21 cellular contexts compared by ENCODE assay signal in genomic region chr2:12579018-12579417, GRCh38.
DNase-seq lines count a peak whose midpoint lies in the region; ATAC-seq and TF ChIP-seq lines count a peak whose summit lies in the region.
"Had no signal": no experiment of that assay in that cellular context is flagged by ENCODE, and none has a peak within 500 bp of the region (broad histone marks: within the 10 kb centered on the region; RNA-seq: fewer than 3 reads in every experiment).

No MANE protein-coding gene starts in this region.

- H3K27me3 Mint-ChIP-seq in activated CD8-positive, alpha-beta T cell treated with anti-CD3 and anti-CD28 coated beads for 36 hours: no peaks in the 10 kb centered on the region
- H3K27me3 Mint-ChIP-seq in activated CD8-positive, alpha-beta T cell treated with anti-CD3 and anti-CD28 coated beads, Interleukin-2, amount 10 ng/mL, durations not matched to agents 7 days and 5 days (ENCODE audit: low read depth): no peaks in the 10 kb centered on the region
- no peaks in the 10 kb centered on the region for H3K27me3 Mint-ChIP-seq in activated T-helper 17 cell treated with anti-CD3 and anti-CD28 coated beads, Interleukin-2, amount 50 U/mL, for 72 hours
- H3K27me3 Mint-ChIP-seq: CD4-positive, CD25-positive, alpha-beta regulatory T cell had no signal

- intact Hi-C loops in activated CD8-positive, alpha-beta T cell treated with anti-CD3 and anti-CD28 coated beads for 36 hours (cut with micrococcal nuclease): no loop called here

- no peak overlapping the region for H3K4me3 ChIP-seq in epithelial cell of esophagus (ENCODE audit: low read length)
- H3K4me3 ChIP-seq: GM23338 had no signal

- H3K4me3 Mint-ChIP-seq in activated CD8-positive, alpha-beta T cell treated with anti-CD3 and anti-CD28 coated beads for 36 hours: no peak overlapping the region
- no peak overlapping the region for H3K4me3 Mint-ChIP-seq in activated CD8-positive, alpha-beta T cell treated with anti-CD3 and anti-CD28 coated beads, Interleukin-2, amount 10 ng/mL, durations not matched to agents 7 days and 5 days
- no peak overlapping the region for H3K4me3 Mint-ChIP-seq in activated T-helper 17 cell treated with anti-CD3 and anti-CD28 coated beads, Interleukin-2, amount 50 U/mL, for 72 hours
- H3K4me3 Mint-ChIP-seq: CD4-positive, CD25-positive, alpha-beta regulatory T cell; GM23338 had no signal

- no peaks in the 10 kb centered on the region for H3K9me3 Mint-ChIP-seq in activated CD8-positive, alpha-beta T cell treated with anti-CD3 and anti-CD28 coated beads for 36 hours
- no peaks in the 10 kb centered on the region for H3K9me3 Mint-ChIP-seq in activated CD8-positive, alpha-beta T cell treated with anti-CD3 and anti-CD28 coated beads, Interleukin-2, amount 10 ng/mL, durations not matched to agents 7 days and 5 days (ENCODE audit: insufficient read depth)
- peaks cover 3% of the 10 kb centered on the region for H3K9me3 Mint-ChIP-seq in activated T-helper 17 cell treated with anti-CD3 and anti-CD28 coated beads, Interleukin-2, amount 50 U/mL, for 72 hours
- H3K9me3 Mint-ChIP-seq: GM23338 had no signal

- H3K36me3 Mint-ChIP-seq in activated CD8-positive, alpha-beta T cell treated with anti-CD3 and anti-CD28 coated beads for 36 hours (ENCODE audit: low read depth): no peaks in the 10 kb centered on the region
- H3K36me3 Mint-ChIP-seq in activated CD8-positive, alpha-beta T cell treated with anti-CD3 and anti-CD28 coated beads, Interleukin-2, amount 10 ng/mL, durations not matched to agents 7 days and 5 days (ENCODE audit: low read depth): no peaks in the 10 kb centered on the region
- H3K36me3 Mint-ChIP-seq in activated T-helper 17 cell treated with anti-CD3 and anti-CD28 coated beads, Interleukin-2, amount 50 U/mL, for 72 hours (ENCODE audit: low read depth): no peaks in the 10 kb centered on the region
- H3K36me3 Mint-ChIP-seq: CD4-positive, CD25-positive, alpha-beta regulatory T cell had no signal

- no peak for ATAC-seq in activated CD8-positive, alpha-beta T cell treated with anti-CD3 and anti-CD28 coated beads for 36 hours
- ATAC-seq in activated CD8-positive, alpha-beta T cell treated with anti-CD3 and anti-CD28 coated beads, Interleukin-2, amount 10 ng/mL, durations not matched to agents 7 days and 5 days: no peak
- peak; percentile 59 for ATAC-seq in activated T-helper 17 cell treated with anti-CD3 and anti-CD28 coated beads, Interleukin-2, amount 50 U/mL, for 72 hours (replicated peaks)
- ATAC-seq in HG02678 (IDR thresholded peaks at IDR 0.05; ENCODE audit: unreplicated experiment) (no peak), GM18909 (IDR thresholded peaks at IDR 0.05; ENCODE audit: poor library complexity, unreplicated experiment) (no peak)
- ATAC-seq: GM23338, HCT116 had no signal

- H3K27ac Mint-ChIP-seq in activated CD8-positive, alpha-beta T cell treated with anti-CD3 and anti-CD28 coated beads for 36 hours: no peak overlapping the region
- no peak overlapping the region for H3K27ac Mint-ChIP-seq in activated CD8-positive, alpha-beta T cell treated with anti-CD3 and anti-CD28 coated beads, Interleukin-2, amount 10 ng/mL, durations not matched to agents 7 days and 5 days
- no peak overlapping the region for H3K27ac Mint-ChIP-seq in activated T-helper 17 cell treated with anti-CD3 and anti-CD28 coated beads, Interleukin-2, amount 50 U/mL, for 72 hours
- H3K27ac Mint-ChIP-seq: CD4-positive, CD25-positive, alpha-beta regulatory T cell; GM23338 had no signal

- CTCF ChIA-PET in activated CD8-positive, alpha-beta T cell treated with anti-CD3 and anti-CD28 coated beads for 36 hours (lab: Charles Lee): no interaction called here
- CTCF ChIA-PET in activated CD8-positive, alpha-beta T cell treated with anti-CD3 and anti-CD28 coated beads, Interleukin-2, amount 10 ng/mL, durations not matched to agents 7 days and 5 days (lab: Charles Lee): interaction anchor here (1.2 kb wide), 1 partner anchor 12 kb away, joined by 4 read pairs; no protein-coding TSS in a partner anchor

- POLR2A ChIA-PET in activated CD8-positive, alpha-beta T cell treated with anti-CD3 and anti-CD28 coated beads for 36 hours (lab: Charles Lee): no interaction called here
- POLR2A ChIA-PET in activated CD8-positive, alpha-beta T cell treated with anti-CD3 and anti-CD28 coated beads, Interleukin-2, amount 10 ng/mL, durations not matched to agents 7 days and 5 days (lab: Charles Lee): no interaction called here

- DNase-seq in activated CD8-positive, alpha-beta T cell treated with anti-CD3 and anti-CD28 coated beads for 36 hours: peak; percentile 5
- no peak for DNase-seq in activated CD8-positive, alpha-beta T cell treated with anti-CD3 and anti-CD28 coated beads, Interleukin-2, amount 10 ng/mL, durations not matched to agents 7 days and 5 days
- peak; percentile 36 for DNase-seq in epithelial cell of esophagus (ENCODE audit: low read depth)
- no peak for DNase-seq in HK-2 (ENCODE audit: unreplicated experiment)
- DNase-seq: BE2C; CD4-positive, CD25-positive, alpha-beta regulatory T cell; COR-L47; GF-D8; NCI-H1105 treated with DMSO at 0.1 percent for 48 hours; NCI-H1694 treated with DMSO at 0.1 percent for 48 hours; NCI-H2227 treated with DMSO at 0.1 percent for 48 hours; NCI-H524; NCI-H82; OCI-M1; RPMI8226; SHP77 treated with DMSO at 0.1 percent for 48 hours had no signal

- TF ChIP-seq CTCF in activated CD8-positive, alpha-beta T cell treated with anti-CD3 and anti-CD28 coated beads for 36 hours (IDR thresholded peaks at IDR 0.05): no peak
- no peak for TF ChIP-seq CTCF in epithelial cell of esophagus (IDR thresholded peaks at IDR 0.05; ENCODE audit: insufficient read depth, low read depth, low read length, missing control alignments)

- H3K4me1 Mint-ChIP-seq in activated CD8-positive, alpha-beta T cell treated with anti-CD3 and anti-CD28 coated beads for 36 hours (ENCODE audit: low read depth): no peaks in the 10 kb centered on the region
- no peaks in the 10 kb centered on the region for H3K4me1 Mint-ChIP-seq in activated CD8-positive, alpha-beta T cell treated with anti-CD3 and anti-CD28 coated beads, Interleukin-2, amount 10 ng/mL, durations not matched to agents 7 days and 5 days (ENCODE audit: low read depth)
- H3K4me1 Mint-ChIP-seq in activated T-helper 17 cell treated with anti-CD3 and anti-CD28 coated beads, Interleukin-2, amount 50 U/mL, for 72 hours: no peaks in the 10 kb centered on the region

Comparison
In these comparisons a context has a peak if more than half of its experiments do, and no peak if none do; other contexts are left out.
1. DNase-seq: peak in activated CD8-positive, alpha-beta T cell treated with anti-CD3 and anti-CD28 coated beads for 36 hours (single experiment) and epithelial cell of esophagus (single experiment); none in activated CD8-positive, alpha-beta T cell treated with anti-CD3 and anti-CD28 coated beads, Interleukin-2, amount 10 ng/mL, durations not matched to agents 7 days and 5 days (single experiment) and HK-2 (single experiment).